ENCODE assay signal across 13 cellular contexts in genomic region chr11:61004841-61005240, GRCh38. TPM values are rescaled to one million over a fixed set of nuclear protein-coding genes. Genes with fewer than 3 reads are reported as not detected.
DNase-seq lines count a peak whose midpoint lies in the region; ATAC-seq and TF ChIP-seq lines count a peak whose summit lies in the region.
"Had no signal": no experiment of that assay in that cellular context is flagged by ENCODE, and none has a peak within 500 bp of the region (broad histone marks: within the 10 kb centered on the region; RNA-seq: fewer than 3 reads in every experiment).

No MANE protein-coding gene starts in this region.

- no peaks in the 10 kb centered on the region for H3K9me3 Mint-ChIP-seq in activated naive CD4-positive, alpha-beta T cell treated with anti-CD3 and anti-CD28 coated beads, Interleukin-2, amount 10 ng/mL, durations not matched to agents 7 days and 5 days
- H3K9me3 Mint-ChIP-seq in T-cell, result no peaks in the 10 kb centered on the region
- H3K9me3 Mint-ChIP-seq: dendritic cell treated with granulocyte-macrophage colony-stimulating factor and Interleukin-4, amounts not matched to agents 40 ng/mL and 50 ng/mL, for 4 days; memory B cell had no signal

- H3K36me3 Mint-ChIP-seq in activated naive CD4-positive, alpha-beta T cell treated with anti-CD3 and anti-CD28 coated beads, Interleukin-2, amount 10 ng/mL, durations not matched to agents 7 days and 5 days, result peaks cover 75% of the 10 kb centered on the region
- peaks cover 46% of the 10 kb centered on the region for H3K36me3 Mint-ChIP-seq in T-cell
- H3K36me3 Mint-ChIP-seq: memory B cell had no signal

- POLR2A ChIA-PET in T-cell (lab: Charles Lee), result no interaction called here

- ATAC-seq in T-cell (replicated peaks in 1 of 4) (peak; percentile 73 to 83 (median 80)), HG03108 (IDR thresholded peaks at IDR 0.05; ENCODE audit: unreplicated experiment) (no peak)

- H3K9me3 ChIP-seq in effector memory CD4-positive, alpha-beta T cell (ENCODE audit: control insufficient read depth, low read length), result no peaks in the 10 kb centered on the region
- no peaks in the 10 kb centered on the region for H3K9me3 ChIP-seq in testis
- H3K9me3 ChIP-seq: heart left ventricle had no signal

- H3K4me3 ChIP-seq in effector memory CD4-positive, alpha-beta T cell (ENCODE audit: insufficient read depth, low read depth, low read length, poor library complexity, severe bottlenecking), result peak overlapping the region; percentile 26
- no peak overlapping the region for H3K4me3 ChIP-seq in testis
- H3K4me3 ChIP-seq: heart left ventricle had no signal

- peaks cover 52% of the 10 kb centered on the region for H3K36me3 ChIP-seq in effector memory CD4-positive, alpha-beta T cell (ENCODE audit: control insufficient read depth, insufficient read depth, low read length)
- no peaks in the 10 kb centered on the region for H3K36me3 ChIP-seq in testis (ENCODE audit: low read depth, missing control alignments)
- H3K36me3 ChIP-seq: heart left ventricle had no signal

- H3K4me1 Mint-ChIP-seq in activated naive CD4-positive, alpha-beta T cell treated with anti-CD3 and anti-CD28 coated beads, Interleukin-2, amount 10 ng/mL, durations not matched to agents 7 days and 5 days, result peaks cover 86% of the 10 kb centered on the region
- H3K4me1 Mint-ChIP-seq in T-cell, result peaks cover 81 to 85% (median 85%) of the 10 kb centered on the region in 3 donors

- H3K27me3 ChIP-seq in effector memory CD4-positive, alpha-beta T cell (replicated peaks; ENCODE audit: control insufficient read depth, insufficient read depth, low read length, poor library complexity, severe bottlenecking), result no peaks in the 10 kb centered on the region
- no peaks in the 10 kb centered on the region for H3K27me3 ChIP-seq in testis

- peak overlapping the region; percentile 69 for H3K27ac ChIP-seq in effector memory CD4-positive, alpha-beta T cell (ENCODE audit: insufficient read depth, low read length, poor library complexity, severe bottlenecking)
- H3K27ac ChIP-seq in testis, result peak overlapping the region; percentile 25 to 31
- H3K27ac ChIP-seq: heart left ventricle had no signal

- H3K4me3 Mint-ChIP-seq in activated naive CD4-positive, alpha-beta T cell treated with anti-CD3 and anti-CD28 coated beads, Interleukin-2, amount 10 ng/mL, durations not matched to agents 7 days and 5 days, result peak overlapping the region; percentile 69
- H3K4me3 Mint-ChIP-seq in T-cell, result peak overlapping the region; percentile 43 to 78 (median 55)
- H3K4me3 Mint-ChIP-seq: B cell; dendritic cell treated with granulocyte-macrophage colony-stimulating factor and Interleukin-4, amounts not matched to agents 40 ng/mL and 50 ng/mL, for 4 days; memory B cell had no signal

- peak overlapping the region; percentile 86 for H3K27ac Mint-ChIP-seq in activated naive CD4-positive, alpha-beta T cell treated with anti-CD3 and anti-CD28 coated beads, Interleukin-2, amount 10 ng/mL, durations not matched to agents 7 days and 5 days
- H3K27ac Mint-ChIP-seq in T-cell, result peak overlapping the region; percentile 88 to 91
- H3K27ac Mint-ChIP-seq: B cell; dendritic cell treated with granulocyte-macrophage colony-stimulating factor and Interleukin-4, amounts not matched to agents 40 ng/mL and 50 ng/mL, for 4 days; memory B cell had no signal

- no peak for TF ChIP-seq POLR2A in testis (IDR thresholded peaks at IDR 0.05)

- DNase-seq in activated naive CD4-positive, alpha-beta T cell treated with anti-CD3 and anti-CD28 coated beads, Interleukin-2, amount 10 ng/mL, durations not matched to agents 7 days and 5 days, result peak; percentile 69
- DNase-seq in activated naive CD4-positive, alpha-beta T cell (lab: John Stamatoyannopoulos, UW), result no peak
- DNase-seq in T-cell (peak in 20 of 34 experiments; percentile 13 to 64 (median 39)), testis (peak; percentile 60), NK-92 (lab: John Stamatoyannopoulos, UW; ENCODE audit: unreplicated experiment) (no peak), NCI-H1694 (lab: John Stamatoyannopoulos, UW) (no peak)
- DNase-seq in effector memory CD4-positive, alpha-beta T cell, result no peak
- DNase-seq: NCI-H187 had no signal

- 30 to 55% methylated on average over 3 to 4 of the region's 4 CpGs for WGBS in testis, 2 donors

- H3K27me3 Mint-ChIP-seq in activated naive CD4-positive, alpha-beta T cell treated with anti-CD3 and anti-CD28 coated beads, Interleukin-2, amount 10 ng/mL, durations not matched to agents 7 days and 5 days, result no peaks in the 10 kb centered on the region
- H3K27me3 Mint-ChIP-seq in T-cell, result no peaks in the 10 kb centered on the region

- TF ChIP-seq CTCF in testis (IDR thresholded peaks at IDR 0.05), result no peak

- intact Hi-C loops in testis (cut with DNase I; ENCODE audit: low total_unique reads), result no loop called here

- peaks cover 33% of the 10 kb centered on the region for H3K4me1 ChIP-seq in effector memory CD4-positive, alpha-beta T cell (ENCODE audit: control insufficient read depth, insufficient read depth, low read length, poor library complexity, severe bottlenecking)
- H3K4me1 ChIP-seq in testis, result peaks cover 21% of the 10 kb centered on the region

- CTCF ChIA-PET in activated naive CD4-positive, alpha-beta T cell treated with anti-CD3 and anti-CD28 coated beads, Interleukin-2, amount 10 ng/mL, durations not matched to agents 7 days and 5 days (lab: Charles Lee), result interaction anchor here (0.8 to 1.6 kb wide), 4 partner anchors 10 to 116 kb away, joined by 3 to 6 read pairs (median 3); no protein-coding TSS in a partner anchor
- CTCF ChIA-PET in T-cell (lab: Charles Lee), result interaction anchor here in 1 of 2 donors (0.8 kb wide), 1 partner anchor 38 kb away, joined by 3 read pairs; no protein-coding TSS in a partner anchor

RNA-seq across cellular contexts. Expression of gene CD6, which starts 33.4 kb away (rescaled TPM):
- total RNA-seq in T-cell (100 to 1,000 TPM; 413 to 594 (median 495) TPM), testis (1 to 10 TPM in 1 of 2 donors, under 1 TPM in 1; 0.87 to 1.6 TPM)
- polyA plus RNA-seq in testis (ENCODE audit: insufficient read depth, low read depth, low replicate concordance), result 3.1 TPM

RNA-seq across cellular contexts. Expression of gene SLC15A3, which starts 52.9 kb away (rescaled TPM):
- total RNA-seq in T-cell (10 to 100 TPM in 1 of 5 donors, 1 to 10 TPM in 4; 5.4 to 12.2 (median 6.7) TPM), testis (1 to 10 TPM; 8.0 to 9.3 TPM)
- 24.4 TPM for polyA plus RNA-seq in testis (ENCODE audit: insufficient read depth, low read depth, low replicate concordance)

Comparison
In these comparisons a context has a peak if more than half of its experiments do, and no peak if none do; other contexts are left out.
1. DNase-seq: peak in activated naive CD4-positive, alpha-beta T cell treated with anti-CD3 and anti-CD28 coated beads, Interleukin-2, amount 10 ng/mL, durations not matched to agents 7 days and 5 days (single experiment), T-cell (20 of 34) and testis (single experiment); none in activated naive CD4-positive, alpha-beta T cell (0 of 4), effector memory CD4-positive, alpha-beta T cell (0 of 3), NK-92 (single experiment) and NCI-H1694 (single experiment).
2. RNA of gene CD6, which starts 33.4 kb away (total RNA-seq): 413 to 594 TPM in T-cell; 0.87 to 1.6 TPM in testis; every median in the first group is over 100 times any median in the second.